8 cellular contexts compared by ENCODE assay signal in genomic region chr20:63973636-63974401, GRCh38. TPM values are rescaled to one million over a fixed set of nuclear protein-coding genes. Genes with fewer than 3 reads are reported as not detected.
DNase-seq lines count a peak whose midpoint lies in the region; ATAC-seq and TF ChIP-seq lines count a peak whose summit lies in the region.

No MANE protein-coding gene starts in this region.

- H3K9me3 ChIP-seq in MM.1S (replicated peaks; ENCODE audit: insufficient read depth, low read length) (no peaks in the 10 kb centered on the region), tibial nerve (no peaks in the 10 kb centered on the region)

- ATAC-seq in SK-N-SH treated with all-trans-retinoic acid at 6 μM for 48 hours: peak; percentile 89
- peak; percentile 72 for ATAC-seq in omental fat pad (ENCODE audit: low FRiP score)
- no peak for ATAC-seq in GM19467 (IDR thresholded peaks at IDR 0.05; ENCODE audit: unreplicated experiment)

- TF ChIP-seq POLR2A in tibial nerve (IDR thresholded peaks at IDR 0.05): no peak

- 12 to 13% methylated on average over 33 to 37 of the region's 37 CpGs for WGBS in tibial nerve, 2 donors

- no peaks in the 10 kb centered on the region for H3K27me3 Mint-ChIP-seq in activated naive CD8-positive, alpha-beta T cell

- TF ChIP-seq EP300 in tibial nerve (IDR thresholded peaks at IDR 0.05): peak in 1 of 2 donors; percentile 24

- no peak overlapping the region for H3K27ac ChIP-seq in MM.1S (ENCODE audit: low read length)
- H3K27ac ChIP-seq in tibial nerve: peak overlapping the region in 2 of 4 donors; percentile 13 to 66

- H3K9ac ChIP-seq in MM.1S (ENCODE audit: low read length): peak overlapping the region; percentile 22; the same call in 1 of the 2 replicates

- H4K20me1 ChIP-seq in MM.1S (ENCODE audit: insufficient read depth, low read length): no peaks in the 10 kb centered on the region

- no peak overlapping the region for H3K4me3 Mint-ChIP-seq in activated naive CD8-positive, alpha-beta T cell

- H3K27ac Mint-ChIP-seq in activated naive CD8-positive, alpha-beta T cell: peak overlapping the region; percentile 64

- H3K4me3 ChIP-seq in MM.1S (ENCODE audit: low read length) (peak overlapping the region; percentile 48), tibial nerve (peak overlapping the region in 2 of 4 donors; percentile 24 to 43)

- H3K27me3 ChIP-seq in MM.1S (replicated peaks; ENCODE audit: insufficient read depth, low read length): peaks cover 5% of the 10 kb centered on the region; the same call in 1 of the 2 replicates
- peaks cover 0 to 8% of the 10 kb centered on the region in 2 donors for H3K27me3 ChIP-seq in tibial nerve

- peak overlapping the region; percentile 93 for H3K4me2 ChIP-seq in MM.1S (ENCODE audit: low read depth, low read length)

- no peaks in the 10 kb centered on the region for H3K9me2 ChIP-seq in MM.1S (replicated peaks; ENCODE audit: insufficient read depth, low read length)

- peak overlapping the region; percentile 69; the same call in 1 of the 2 replicates for H2AFZ ChIP-seq in MM.1S (ENCODE audit: low read length)

- TF ChIP-seq CTCF in GM12872 (IDR thresholded peaks at IDR 0.05; ENCODE audit: insufficient read depth, low read depth, low read length): peak; percentile 94
- peak; percentile 97 for TF ChIP-seq CTCF in MM.1S (IDR thresholded peaks at IDR 0.05; ENCODE audit: low read length)
- peak in 2 of 3 donors; percentile 53 to 94 for TF ChIP-seq CTCF in omental fat pad (IDR thresholded peaks at IDR 0.05)
- peak; percentile 95 to 99 (median 97) for TF ChIP-seq CTCF in tibial nerve (IDR thresholded peaks at IDR 0.05)

- no peaks in the 10 kb centered on the region for H3K36me3 ChIP-seq in MM.1S (replicated peaks; ENCODE audit: insufficient read depth, low read length)
- H3K36me3 ChIP-seq in tibial nerve: no peaks in the 10 kb centered on the region

- peaks cover 4% of the 10 kb centered on the region for H3K79me2 ChIP-seq in MM.1S (ENCODE audit: low read length)

- H3K4me1 Mint-ChIP-seq in activated naive CD8-positive, alpha-beta T cell (ENCODE audit: low read depth): peaks cover 43% of the 10 kb centered on the region

- H3K4me1 ChIP-seq in MM.1S (ENCODE audit: low read length): peaks cover 5% of the 10 kb centered on the region
- H3K4me1 ChIP-seq in tibial nerve: peaks cover 0 to 38% (median 15%) of the 10 kb centered on the region in 4 donors

- peak; percentile 85 for DNase-seq in MM.1S
- DNase-seq in glomerular visceral epithelial cell (ENCODE audit: extremely low spot score): peak; percentile 86
- peak; percentile 75 for DNase-seq in omental fat pad (ENCODE audit: low spot score)
- peak; percentile 74 to 78 for DNase-seq in tibial nerve (ENCODE audit: low spot score in 2 of 2)

- peaks cover 3% of the 10 kb centered on the region for H3K36me3 Mint-ChIP-seq in activated naive CD8-positive, alpha-beta T cell

- no peaks in the 10 kb centered on the region for H3K9me3 Mint-ChIP-seq in activated naive CD8-positive, alpha-beta T cell (ENCODE audit: low read depth)

- peaks cover 1% of the 10 kb centered on the region; the same call in 1 of the 2 replicates for H3F3A ChIP-seq in MM.1S (ENCODE audit: insufficient read depth, low read length)

TF ChIP-seq in SK-N-SH treated with all-trans-retinoic acid at 6 μM for 48 hours, 23 proteins besides CTCF, POLR2A, EP300 and RAD21:
- TF ChIP-seq ESRRG (CRISPR knock-in tag; IDR thresholded peaks at IDR 0.05): no peak
- TF ChIP-seq ZNF565 (CRISPR knock-in tag; conservative IDR thresholded peaks at IDR 0.05; ENCODE audit: low read depth): no peak
- TF ChIP-seq, protein P1, sequence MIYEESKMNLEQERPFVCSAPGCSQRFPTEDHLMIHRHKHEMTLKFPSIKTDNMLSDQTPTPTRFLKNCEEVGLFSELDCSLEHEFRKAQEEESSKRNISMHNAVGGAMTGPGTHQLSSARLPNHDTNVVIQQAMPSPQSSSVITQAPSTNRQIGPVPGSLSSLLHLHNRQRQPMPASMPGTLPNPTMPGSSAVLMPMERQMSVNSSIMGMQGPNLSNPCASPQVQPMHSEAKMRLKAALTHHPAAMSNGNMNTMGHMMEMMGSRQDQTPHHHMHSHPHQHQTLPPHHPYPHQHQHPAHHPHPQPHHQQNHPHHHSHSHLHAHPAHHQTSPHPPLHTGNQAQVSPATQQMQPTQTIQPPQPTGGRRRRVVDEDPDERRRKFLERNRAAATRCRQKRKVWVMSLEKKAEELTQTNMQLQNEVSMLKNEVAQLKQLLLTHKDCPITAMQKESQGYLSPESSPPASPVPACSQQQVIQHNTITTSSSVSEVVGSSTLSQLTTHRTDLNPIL (CRISPR knock-in tag; IDR thresholded peaks at IDR 0.05; ENCODE audit: low read depth): no peak
- no peak for TF ChIP-seq ZC3H10 (CRISPR knock-in tag; IDR thresholded peaks at IDR 0.05)
- TF ChIP-seq ZNF70 (CRISPR knock-in tag; IDR thresholded peaks at IDR 0.05): no peak
- no peak for TF ChIP-seq TCF4 (CRISPR knock-in tag; IDR thresholded peaks at IDR 0.05; ENCODE audit: borderline replicate concordance)
- no peak for TF ChIP-seq POU6F1 (CRISPR knock-in tag; IDR thresholded peaks at IDR 0.05; ENCODE audit: borderline replicate concordance, low read depth)
- no peak for TF ChIP-seq ZNF8 (CRISPR knock-in tag; IDR thresholded peaks at IDR 0.05)
- no peak for TF ChIP-seq CSDC2 (CRISPR knock-in tag; IDR thresholded peaks at IDR 0.05)
- TF ChIP-seq GLIS3 (CRISPR knock-in tag; IDR thresholded peaks at IDR 0.05): no peak
- no peak for TF ChIP-seq TOX (CRISPR knock-in tag; IDR thresholded peaks at IDR 0.05; ENCODE audit: borderline replicate concordance)
- TF ChIP-seq PATZ1 (CRISPR knock-in tag; IDR thresholded peaks at IDR 0.05; ENCODE audit: borderline replicate concordance): no peak
- TF ChIP-seq PPARA (CRISPR knock-in tag; IDR thresholded peaks at IDR 0.05; ENCODE audit: borderline replicate concordance): no peak

RNA-seq across cellular contexts. Expression of gene ZNF512B, which starts 4.1 kb away (rescaled TPM):
- total RNA-seq in omental fat pad: 1 to 10 TPM; 6.4 to 9.8 (median 7.2) TPM
- 10 to 100 TPM in 2 of 4 donors, 1 to 10 TPM in 2; 8.3 to 18.3 (median 11.7) TPM for total RNA-seq in tibial nerve

RNA-seq across cellular contexts. Expression of gene SAMD10, which starts 5.6 kb away (rescaled TPM):
- total RNA-seq in omental fat pad: 1 to 10 TPM in 1 of 4 donors, under 1 TPM in 2, not detected in 1; 0.48 to 1.2 (median 0.84) TPM
- 1 to 10 TPM; 1.3 to 5.1 (median 2.8) TPM for total RNA-seq in tibial nerve

RNA-seq across cellular contexts. Expression of gene PRPF6, which starts 7.1 kb away (rescaled TPM):
- total RNA-seq in omental fat pad (10 to 100 TPM; 34.7 to 43.8 (median 40.2) TPM), tibial nerve (10 to 100 TPM; 70.5 to 77.0 (median 73.8) TPM)

RNA-seq across cellular contexts. Expression of gene UCKL1, which starts 17.6 kb away (rescaled TPM):
- total RNA-seq in omental fat pad: 10 to 100 TPM; 25.7 to 48.9 (median 30.3) TPM
- 10 to 100 TPM; 31.2 to 96.0 (median 50.0) TPM for total RNA-seq in tibial nerve
